Comparison of ENCODE assay signal across 1 cellular context in the genomic region with DNA sequence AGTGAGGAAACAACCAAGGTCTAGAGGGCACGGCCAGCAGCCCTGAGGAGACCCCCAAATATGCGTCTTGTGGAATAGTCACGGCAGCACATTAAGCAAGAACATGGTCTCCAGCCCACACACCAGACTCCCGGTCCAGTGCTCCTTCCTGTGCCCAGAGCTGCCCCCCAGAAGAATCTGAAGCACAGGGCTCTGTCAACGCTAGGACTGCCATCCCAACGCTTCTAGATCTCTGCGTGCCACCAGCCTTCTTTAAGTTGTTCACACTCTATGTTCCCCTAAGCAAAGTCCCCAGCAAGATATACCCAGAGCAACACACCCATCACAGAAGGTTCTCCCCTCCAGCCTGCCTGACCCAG.
TF ChIP-seq lines count a peak whose summit lies in the region.

No MANE protein-coding gene starts in this region.

TF ChIP-seq in Ishikawa, 13 proteins besides CTCF, POLR2A, EP300 and RAD21:
- TF ChIP-seq ZBTB7A (IDR thresholded peaks at IDR 0.05; ENCODE audit: low read depth) = no peak
- no peak for TF ChIP-seq NFIC (IDR thresholded peaks at IDR 0.05)
- 0 out of 2 replicates have a peak, but pooled peaks have one; percentile 15 for TF ChIP-seq TCF12 (IDR thresholded peaks at IDR 0.05; ENCODE audit: low read depth)
- TF ChIP-seq TEAD4 (IDR thresholded peaks at IDR 0.05) = no peak
- TF ChIP-seq REST (IDR thresholded peaks at IDR 0.05; ENCODE audit: low read depth) = no peak
- TF ChIP-seq TAF1 (IDR thresholded peaks at IDR 0.05; ENCODE audit: low read depth) = no peak
- no peak for TF ChIP-seq CREB1 (IDR thresholded peaks at IDR 0.05; ENCODE audit: low read depth)
- no peak for TF ChIP-seq USF1 (IDR thresholded peaks at IDR 0.05)
- TF ChIP-seq EGR1 (IDR thresholded peaks at IDR 0.05) = no peak
- TF ChIP-seq FOXM1 (IDR thresholded peaks at IDR 0.05; ENCODE audit: borderline replicate concordance, low read depth) = no peak
- TF ChIP-seq, protein P1, sequence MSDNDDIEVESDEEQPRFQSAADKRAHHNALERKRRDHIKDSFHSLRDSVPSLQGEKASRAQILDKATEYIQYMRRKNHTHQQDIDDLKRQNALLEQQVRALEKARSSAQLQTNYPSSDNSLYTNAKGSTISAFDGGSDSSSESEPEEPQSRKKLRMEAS (IDR thresholded peaks at IDR 0.05) = 0 out of 2 replicates have a peak, but pooled peaks have one; percentile 6
- no peak for TF ChIP-seq CEBPB (IDR thresholded peaks at IDR 0.05)
- no peak for TF ChIP-seq YY1 (IDR thresholded peaks at IDR 0.05; ENCODE audit: low read depth)
